ENCODE assay signal across 25 cellular contexts in the genomic region with DNA sequence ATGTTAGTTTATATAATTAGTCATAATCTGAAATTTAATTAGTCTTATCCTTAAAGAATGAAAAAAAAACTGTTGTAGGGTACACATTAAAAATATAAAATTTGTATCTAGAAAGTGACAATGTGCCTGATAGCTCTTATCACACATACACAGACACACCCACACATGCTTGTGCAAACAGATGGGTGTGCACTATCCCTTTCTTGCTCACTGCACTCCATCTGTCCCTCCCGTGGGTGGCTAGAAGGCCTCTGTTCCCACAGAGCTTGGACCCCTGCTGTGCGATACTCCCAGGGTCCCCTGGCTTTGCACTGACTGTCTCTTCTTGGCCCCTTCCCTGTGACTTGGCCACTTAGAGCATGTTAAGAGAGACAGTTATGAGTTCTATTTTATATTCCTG.
DNase-seq lines count a peak whose midpoint lies in the region; ATAC-seq and TF ChIP-seq lines count a peak whose summit lies in the region.
"Had no signal": no experiment of that assay in that cellular context is flagged by ENCODE, and none has a peak within 500 bp of the region (broad histone marks: within the 10 kb centered on the region; RNA-seq: fewer than 3 reads in every experiment).

No MANE protein-coding gene starts in this region.

- no peaks in the 10 kb centered on the region for H3K4me1 ChIP-seq in HEK293 (ENCODE audit: control insufficient read depth, insufficient read depth, low read length)
- H3K4me1 ChIP-seq: BE2C, BLaER1 had no signal

- H3K36me3 Mint-ChIP-seq in glutamatergic neuron (ENCODE audit: unreplicated experiment) (peaks cover 5% of the 10 kb centered on the region), progenitor cell of endocrine pancreas (ENCODE audit: insufficient read depth) (peaks cover 27% of the 10 kb centered on the region)
- H3K36me3 Mint-ChIP-seq: CD14-positive monocyte; CD4-positive, alpha-beta memory T cell; CD4-positive, CD25-positive, alpha-beta regulatory T cell; CD8-positive, alpha-beta memory T cell had no signal

- POLR2A ChIA-PET in HEK293 (lab: Yijun Ruan, JAX), result no interaction called here

- intact Hi-C loops in left colon (cut with DNase I, micrococcal nuclease), result no loop called here

- no peak overlapping the region for H3K4me3 ChIP-seq in HEK293 (ENCODE audit: low read depth, low read length)
- H3K4me3 ChIP-seq: BLaER1, GM12878 had no signal

- no peak overlapping the region for H3K27ac ChIP-seq in HEK293 (ENCODE audit: extremely low read depth, low read depth, low read length)
- H3K27ac ChIP-seq: BLaER1 had no signal

- CTCF ChIA-PET in HEK293 (lab: Yijun Ruan, JAX), result no interaction called here

- TF ChIP-seq CTCF in HEK293 (tag by site-specific recombination; IDR thresholded peaks at IDR 0.05) (no peak), glutamatergic neuron (IDR thresholded peaks at IDR 0.05; ENCODE audit: partially characterized antibody, unreplicated experiment) (no peak), progenitor cell of endocrine pancreas (IDR thresholded peaks at IDR 0.05; ENCODE audit: unreplicated experiment) (no peak)

- DNase-seq in glutamatergic neuron, result no peak
- no peak for DNase-seq in left colon
- DNase-seq in progenitor cell of endocrine pancreas (ENCODE audit: low spot score, unreplicated experiment), result no peak
- DNase-seq in NK-92 treated with Interleukin-12 subunit alpha and Interleukin-12 subunit beta, amount 100 ng/mL, for 24 hours (lab: John Stamatoyannopoulos, UW), result no peak
- DNase-seq: 8988T; ACHN; BE2C; C1 segment of cervical spinal cord; CD4-positive, alpha-beta memory T cell; CD4-positive, CD25-positive, alpha-beta regulatory T cell; CD8-positive, alpha-beta memory T cell; COR-L47; DMS153; DMS53; DMS79; DND-41; EL; GDM1 had no signal

- no peaks in the 10 kb centered on the region for H3K9me3 ChIP-seq in HEK293 (ENCODE audit: control insufficient read depth, insufficient read depth, low read depth, low read length)
- H3K9me3 ChIP-seq: BE2C had no signal

- peak; percentile 58 for ATAC-seq in left colon
- ATAC-seq in GM18907 (IDR thresholded peaks at IDR 0.05; ENCODE audit: unreplicated experiment), result no peak
- ATAC-seq in GM21381 (IDR thresholded peaks at IDR 0.05; ENCODE audit: unreplicated experiment), result no peak
- no peak for ATAC-seq in GM18520 (IDR thresholded peaks at IDR 0.05; ENCODE audit: unreplicated experiment)
- ATAC-seq: GM12878 had no signal

- peaks cover 18% of the 10 kb centered on the region for H3K4me1 Mint-ChIP-seq in glutamatergic neuron (ENCODE audit: low read depth, unreplicated experiment)
- no peaks in the 10 kb centered on the region for H3K4me1 Mint-ChIP-seq in progenitor cell of endocrine pancreas (ENCODE audit: low read depth)
- H3K4me1 Mint-ChIP-seq: CD14-positive monocyte; CD4-positive, alpha-beta memory T cell; CD4-positive, CD25-positive, alpha-beta regulatory T cell; CD8-positive, alpha-beta memory T cell had no signal

- peak overlapping the region; percentile 75 for H3K27ac Mint-ChIP-seq in glutamatergic neuron (ENCODE audit: unreplicated experiment)
- H3K27ac Mint-ChIP-seq in progenitor cell of endocrine pancreas, result peak overlapping the region; percentile 15
- H3K27ac Mint-ChIP-seq: CD14-positive monocyte; CD4-positive, alpha-beta memory T cell; CD4-positive, CD25-positive, alpha-beta regulatory T cell; CD8-positive, alpha-beta memory T cell had no signal

- H3K9me3 Mint-ChIP-seq in glutamatergic neuron (ENCODE audit: unreplicated experiment) (peaks cover 5% of the 10 kb centered on the region), progenitor cell of endocrine pancreas (ENCODE audit: low read depth) (peaks cover 10% of the 10 kb centered on the region)

- H3K4me3 Mint-ChIP-seq in glutamatergic neuron (ENCODE audit: unreplicated experiment) (no peak overlapping the region), progenitor cell of endocrine pancreas (ENCODE audit: low read depth) (no peak overlapping the region)
- H3K4me3 Mint-ChIP-seq: CD14-positive monocyte; CD4-positive, alpha-beta memory T cell; CD4-positive, CD25-positive, alpha-beta regulatory T cell; CD8-positive, alpha-beta memory T cell had no signal

- H3K27me3 Mint-ChIP-seq in glutamatergic neuron (ENCODE audit: unreplicated experiment) (peaks cover 5% of the 10 kb centered on the region), progenitor cell of endocrine pancreas (no peaks in the 10 kb centered on the region)

- no peaks in the 10 kb centered on the region for H3K36me3 ChIP-seq in HEK293 (ENCODE audit: control insufficient read depth in 2 of 2, insufficient read depth in 1 of 2, low read length in 2 of 2)
- H3K36me3 ChIP-seq: BE2C, BLaER1 had no signal

TF ChIP-seq in HEK293, 187 proteins besides CTCF, POLR2A, EP300 and RAD21:
- TF ChIP-seq TCF7L2 (IDR thresholded peaks at IDR 0.05; ENCODE audit: borderline replicate concordance, low read depth, low read length) (no peak), ZFHX2 (tag by site-specific recombination; conservative IDR thresholded peaks at IDR 0.05) (peak; percentile 71), EGR2 (tag by site-specific recombination; IDR thresholded peaks at IDR 0.05; ENCODE audit: low read depth) (peak; percentile 72)
